1 cellular context compared by ENCODE assay signal in genomic region chr10:46048152-46048551, GRCh38.
TF ChIP-seq lines count a peak whose summit lies in the region.

No MANE protein-coding gene starts in this region.

TF ChIP-seq in HEK293, 187 proteins besides CTCF, POLR2A, EP300 and RAD21:
- peak; percentile 26; the same call in 1 of the 2 replicates for TF ChIP-seq FEZF1 (tag by site-specific recombination; IDR thresholded peaks at IDR 0.05)
- TF ChIP-seq ZNF626 (tag by site-specific recombination; IDR thresholded peaks at IDR 0.05) = no peak
- TF ChIP-seq ZSCAN18 (tag by site-specific recombination; IDR thresholded peaks at IDR 0.05) = no peak
